ENCODE assay signal across 9 cellular contexts in genomic region chr19:2329528-2329927, GRCh38. TPM values are rescaled to one million over a fixed set of nuclear protein-coding genes. Genes with fewer than 3 reads are reported as not detected.
DNase-seq lines count a peak whose midpoint lies in the region; ATAC-seq and TF ChIP-seq lines count a peak whose summit lies in the region.
"Had no signal": no experiment of that assay in that cellular context is flagged by ENCODE, and none has a peak within 500 bp of the region (broad histone marks: within the 10 kb centered on the region; RNA-seq: fewer than 3 reads in every experiment).

No MANE protein-coding gene starts in this region.

- peak overlapping the region; percentile 89 for H3K27ac Mint-ChIP-seq in activated T-cell treated with anti-CD3 and anti-CD28 coated beads, Interleukin-2, amount 50 U/mL, for 24 hours
- peak overlapping the region; percentile 91 for H3K27ac Mint-ChIP-seq in activated CD8-positive, alpha-beta T cell treated with anti-CD3 and anti-CD28 coated beads, Interleukin-2, amount 10 ng/mL, durations not matched to agents 7 days and 5 days

- ATAC-seq in activated CD8-positive, alpha-beta T cell treated with anti-CD3 and anti-CD28 coated beads, Interleukin-2, amount 10 ng/mL, durations not matched to agents 7 days and 5 days, result no peak
- no peak for ATAC-seq in HG02571 (IDR thresholded peaks at IDR 0.05; ENCODE audit: unreplicated experiment)

- WGBS in thyroid gland, 2 donors, result 62 to 68% methylated on average over 13 of the region's 13 CpGs

- POLR2A ChIA-PET in activated CD8-positive, alpha-beta T cell treated with anti-CD3 and anti-CD28 coated beads, Interleukin-2, amount 10 ng/mL, durations not matched to agents 7 days and 5 days (lab: Charles Lee), result interaction anchor here (0.8 to 1.4 kb wide), 2 partner anchors 147 to 291 kb away, joined by 3 read pairs; partner anchors contain the start of gene GADD45B

- H3K27me3 Mint-ChIP-seq in activated T-cell treated with anti-CD3 and anti-CD28 coated beads, Interleukin-2, amount 50 U/mL, for 24 hours, result no peaks in the 10 kb centered on the region
- no peaks in the 10 kb centered on the region for H3K27me3 Mint-ChIP-seq in activated CD8-positive, alpha-beta T cell treated with anti-CD3 and anti-CD28 coated beads, Interleukin-2, amount 10 ng/mL, durations not matched to agents 7 days and 5 days (ENCODE audit: low read depth)

- peaks cover 70% of the 10 kb centered on the region for H3K4me1 Mint-ChIP-seq in activated T-cell treated with anti-CD3 and anti-CD28 coated beads, Interleukin-2, amount 50 U/mL, for 24 hours (ENCODE audit: low read depth)
- H3K4me1 Mint-ChIP-seq in activated CD8-positive, alpha-beta T cell treated with anti-CD3 and anti-CD28 coated beads, Interleukin-2, amount 10 ng/mL, durations not matched to agents 7 days and 5 days (ENCODE audit: low read depth), result peaks cover 74% of the 10 kb centered on the region

- H3K4me3 ChIP-seq in kidney epithelial cell (ENCODE audit: low read depth, low read length) (peak overlapping the region; percentile 95), thyroid gland (replicated peaks in 1 of 3) (peak overlapping the region in 2 of 3 donors; percentile 60 to 84)

- no peak for TF ChIP-seq CTCF in kidney epithelial cell (IDR thresholded peaks at IDR 0.05; ENCODE audit: insufficient read depth, low read length, poor library complexity, severe bottlenecking)
- TF ChIP-seq CTCF in thyroid gland (IDR thresholded peaks at IDR 0.05), result no peak
- TF ChIP-seq CTCF in GM13977 (IDR thresholded peaks at IDR 0.05; ENCODE audit: extremely low read depth, insufficient read depth, missing control alignments), result no peak

- no peak for DNase-seq in activated T-cell treated with anti-CD3 and anti-CD28 coated beads, Interleukin-2, amount 50 U/mL, for 24 hours
- DNase-seq in activated T-cell treated with anti-CD3 and anti-CD28 coated beads for 4 hours, result no peak
- DNase-seq in activated CD8-positive, alpha-beta T cell treated with anti-CD3 and anti-CD28 coated beads, Interleukin-2, amount 10 ng/mL, durations not matched to agents 7 days and 5 days, result no peak
- DNase-seq in kidney epithelial cell (ENCODE audit: low read depth), result no peak
- DNase-seq in thyroid gland, result no peak
- no peak for DNase-seq in HUDEP-2 (lab: John Stamatoyannopoulos, UW; ENCODE audit: unreplicated experiment in 76 of 76)
- DNase-seq in GM13977 (ENCODE audit: low spot score), result no peak
- DNase-seq: NCI-H1930 had no signal

- peak overlapping the region; percentile 97 for H3K4me3 Mint-ChIP-seq in activated T-cell treated with anti-CD3 and anti-CD28 coated beads, Interleukin-2, amount 50 U/mL, for 24 hours
- peak overlapping the region; percentile 96 for H3K4me3 Mint-ChIP-seq in activated CD8-positive, alpha-beta T cell treated with anti-CD3 and anti-CD28 coated beads, Interleukin-2, amount 10 ng/mL, durations not matched to agents 7 days and 5 days

- no peaks in the 10 kb centered on the region for H3K27me3 ChIP-seq in kidney epithelial cell (ENCODE audit: control insufficient read depth, insufficient read depth, low read length)
- no peaks in the 10 kb centered on the region for H3K27me3 ChIP-seq in thyroid gland

- H3K4me1 ChIP-seq in thyroid gland, result peaks cover 40 to 60% of the 10 kb centered on the region in 2 donors

- peaks cover 50% of the 10 kb centered on the region for H3K36me3 Mint-ChIP-seq in activated T-cell treated with anti-CD3 and anti-CD28 coated beads, Interleukin-2, amount 50 U/mL, for 24 hours (ENCODE audit: low read depth)
- H3K36me3 Mint-ChIP-seq in activated CD8-positive, alpha-beta T cell treated with anti-CD3 and anti-CD28 coated beads, Interleukin-2, amount 10 ng/mL, durations not matched to agents 7 days and 5 days (ENCODE audit: low read depth), result peaks cover 34% of the 10 kb centered on the region

- H3K9me3 Mint-ChIP-seq in activated T-cell treated with anti-CD3 and anti-CD28 coated beads, Interleukin-2, amount 50 U/mL, for 24 hours, result no peaks in the 10 kb centered on the region
- H3K9me3 Mint-ChIP-seq in activated CD8-positive, alpha-beta T cell treated with anti-CD3 and anti-CD28 coated beads, Interleukin-2, amount 10 ng/mL, durations not matched to agents 7 days and 5 days (ENCODE audit: insufficient read depth), result no peaks in the 10 kb centered on the region

- no peak overlapping the region for H3K27ac ChIP-seq in thyroid gland

- no peak for TF ChIP-seq POLR2A in thyroid gland (IDR thresholded peaks at IDR 0.05)

- no peaks in the 10 kb centered on the region for H3K9me3 ChIP-seq in thyroid gland

- intact Hi-C loops in thyroid gland (cut with DNase I), result no loop called here

- H3K36me3 ChIP-seq in kidney epithelial cell (ENCODE audit: control insufficient read depth, insufficient read depth, low read length) (no peaks in the 10 kb centered on the region), thyroid gland (no peaks in the 10 kb centered on the region)

- in situ Hi-C loops in GM13977 (cut with MboI; ENCODE audit: low pct_unique_long_range_greater_than_20kb, low sequenced_read_pairs, unreplicated experiment), result no loop called here

- CTCF ChIA-PET in activated CD8-positive, alpha-beta T cell treated with anti-CD3 and anti-CD28 coated beads, Interleukin-2, amount 10 ng/mL, durations not matched to agents 7 days and 5 days (lab: Charles Lee), result no interaction called here

RNA-seq across cellular contexts. Expression of gene SPPL2B, which starts 1.0 kb away (rescaled TPM):
- total RNA-seq in activated CD8-positive, alpha-beta T cell treated with anti-CD3 and anti-CD28 coated beads, Interleukin-2, amount 10 ng/mL, durations not matched to agents 7 days and 5 days, result 10 to 100 TPM; 73.5 to 80.7 TPM
- 36.1 and 39.0 TPM in 2 replicates for total RNA-seq in kidney epithelial cell
- total RNA-seq in thyroid gland, result 10 to 100 TPM; 47.8 to 97.8 (median 67.3) TPM

RNA-seq across cellular contexts. Expression of gene LSM7, which starts 1.1 kb away (rescaled TPM):
- 100 to 1,000 TPM; 144 to 146 TPM for total RNA-seq in activated CD8-positive, alpha-beta T cell treated with anti-CD3 and anti-CD28 coated beads, Interleukin-2, amount 10 ng/mL, durations not matched to agents 7 days and 5 days
- total RNA-seq in kidney epithelial cell, result 140 and 144 TPM in 2 replicates
- total RNA-seq in thyroid gland, result 100 to 1,000 TPM in 1 of 4 donors, 10 to 100 TPM in 3; 21.1 to 139 (median 55.1) TPM

RNA-seq across cellular contexts. Expression of gene LINGO3, which starts 21.6 kb away (rescaled TPM):
- under 1 TPM; 0.66 to 0.76 TPM for total RNA-seq in activated CD8-positive, alpha-beta T cell treated with anti-CD3 and anti-CD28 coated beads, Interleukin-2, amount 10 ng/mL, durations not matched to agents 7 days and 5 days
- total RNA-seq in kidney epithelial cell (not detected in 2 replicates), thyroid gland (under 1 TPM in 1 of 4 donors, not detected in 3; 0.45 TPM)

RNA-seq across cellular contexts. Expression of gene TMPRSS9, which starts 30.5 kb away (rescaled TPM):
- total RNA-seq in activated CD8-positive, alpha-beta T cell treated with anti-CD3 and anti-CD28 coated beads, Interleukin-2, amount 10 ng/mL, durations not matched to agents 7 days and 5 days, result not detected
- not detected in 2 replicates for total RNA-seq in kidney epithelial cell
- under 1 TPM in 2 of 4 donors, not detected in 2; 0.13 to 0.78 TPM for total RNA-seq in thyroid gland

RNA-seq across cellular contexts. Expression of gene PEAK3, which starts 47.6 kb away (rescaled TPM):
- total RNA-seq in activated CD8-positive, alpha-beta T cell treated with anti-CD3 and anti-CD28 coated beads, Interleukin-2, amount 10 ng/mL, durations not matched to agents 7 days and 5 days, result under 1 TPM; 0.16 to 0.34 TPM
- total RNA-seq in kidney epithelial cell, result not detected in 2 replicates
- total RNA-seq in thyroid gland, result 1 to 10 TPM in 1 of 4 donors, under 1 TPM in 3; 0.27 to 1.6 (median 0.59) TPM
